Comparison of ENCODE assay signal across 12 cellular contexts in genomic region chr7:2321020-2321419, GRCh38. TPM values are rescaled to one million over a fixed set of nuclear protein-coding genes. Genes with fewer than 3 reads are reported as not detected.
DNase-seq lines count a peak whose midpoint lies in the region; ATAC-seq, FAIRE-seq and TF ChIP-seq lines count a peak whose summit lies in the region.
"Had no signal": no experiment of that assay in that cellular context is flagged by ENCODE, and none has a peak within 500 bp of the region (broad histone marks: within the 10 kb centered on the region; RNA-seq: fewer than 3 reads in every experiment).

No MANE protein-coding gene starts in this region.

- H3K36me3 ChIP-seq in HEK293 (ENCODE audit: control insufficient read depth in 2 of 2, insufficient read depth in 1 of 2, low read length in 2 of 2) (no peaks in the 10 kb centered on the region), adipocyte (ENCODE audit: control insufficient read depth, insufficient read depth, low read length, severe bottlenecking) (no peaks in the 10 kb centered on the region)
- H3K36me3 ChIP-seq: upper lobe of right lung had no signal

- no peaks in the 10 kb centered on the region for H3K27me3 ChIP-seq in adipocyte (replicated peaks; ENCODE audit: control insufficient read depth, insufficient read depth, low read length)
- H3K27me3 ChIP-seq: upper lobe of right lung had no signal

- no peak for TF ChIP-seq POLR2A in GM12891 (IDR thresholded peaks at IDR 0.05; ENCODE audit: low read depth, low read length)

- no peak overlapping the region for H3K4me3 ChIP-seq in HEK293 (ENCODE audit: low read depth, low read length)
- no peak overlapping the region for H3K4me3 ChIP-seq in adipocyte (ENCODE audit: low read length)
- H3K4me3 ChIP-seq: upper lobe of right lung had no signal

- POLR2A ChIA-PET in HEK293 (lab: Yijun Ruan, JAX): interaction anchor here (0.8 kb wide), 1 partner anchor 409 kb away, joined by 4 read pairs; no protein-coding TSS in a partner anchor

- no peak for FAIRE-seq in GM12891 (lab: Jason Lieb, UNC)
- FAIRE-seq in frontal cortex (lab: Jason Lieb, UNC): no peak

- H3K9me3 ChIP-seq in HEK293 (ENCODE audit: control insufficient read depth, insufficient read depth, low read depth, low read length) (no peaks in the 10 kb centered on the region), adipocyte (ENCODE audit: control insufficient read depth, low read length) (no peaks in the 10 kb centered on the region)
- H3K9me3 ChIP-seq: upper lobe of right lung had no signal

- ATAC-seq in HG03521 (IDR thresholded peaks at IDR 0.05; ENCODE audit: unreplicated experiment): no peak
- ATAC-seq: upper lobe of right lung had no signal

- no peak for DNase-seq in AG09319 (ENCODE audit: extremely low read depth, low read depth)
- no peak for DNase-seq in adipocyte (ENCODE audit: low read depth)
- DNase-seq in iPS-NIHi11 (ENCODE audit: low spot score): peak; percentile 30
- no peak for DNase-seq in mucosa of gallbladder (ENCODE audit: low spot score)
- DNase-seq in GM12891 (ENCODE audit: insufficient read length, low spot score): no peak
- no peak for DNase-seq in frontal cortex (ENCODE audit: low spot score in 2 of 2)
- DNase-seq: activated CD4-positive, alpha-beta memory T cell treated with anti-CD3 and anti-CD28 coated beads for 36 hours; MM.1S; NCI-H510A; upper lobe of right lung had no signal

- H3K4me1 ChIP-seq in HEK293 (ENCODE audit: control insufficient read depth, insufficient read depth, low read length) (no peaks in the 10 kb centered on the region), adipocyte (ENCODE audit: control insufficient read depth, insufficient read depth, low read length) (peaks cover 8% of the 10 kb centered on the region)
- H3K4me1 ChIP-seq: upper lobe of right lung had no signal

- peak overlapping the region; percentile 42 for H3K9ac ChIP-seq in adipocyte (ENCODE audit: low read length)

- TF ChIP-seq CTCF in AG09319 (IDR thresholded peaks at IDR 0.05; ENCODE audit: low read depth, low read length): peak; percentile 19
- 0 out of 2 replicates have a peak, but pooled peaks have one; percentile 11 for TF ChIP-seq CTCF in HEK293 (tag by site-specific recombination; IDR thresholded peaks at IDR 0.05)

- CTCF ChIA-PET in HEK293 (lab: Yijun Ruan, JAX): no interaction called here

- H3K27ac ChIP-seq in HEK293 (ENCODE audit: extremely low read depth, low read depth, low read length): no peak overlapping the region
- H3K27ac ChIP-seq: upper lobe of right lung had no signal

TF ChIP-seq in HEK293, 187 proteins besides CTCF, POLR2A, EP300 and RAD21:
- TF ChIP-seq ZNF510 (tag by site-specific recombination; IDR thresholded peaks at IDR 0.05; ENCODE audit: insufficient replicate concordance) (no peak), SCRT2 (tag by site-specific recombination; IDR thresholded peaks at IDR 0.05) (0 out of 2 replicates have a peak, but pooled peaks have one; percentile 24), SCRT1 (tag by site-specific recombination; IDR thresholded peaks at IDR 0.05; ENCODE audit: borderline replicate concordance) (0 out of 2 replicates have a peak, but pooled peaks have one; percentile 54), ZNF37A (tag by site-specific recombination; IDR thresholded peaks at IDR 0.05) (no peak), ZBTB7A (tag by site-specific recombination; IDR thresholded peaks at IDR 0.05; ENCODE audit: low read depth) (no peak), ZNF416 (tag by site-specific recombination; IDR thresholded peaks at IDR 0.05) (no peak), ELK4 (IDR thresholded peaks at IDR 0.05; ENCODE audit: borderline replicate concordance, low read depth, low read length) (no peak), RBAK (tag by site-specific recombination; IDR thresholded peaks at IDR 0.05) (no peak), ZNF391 (tag by site-specific recombination; IDR thresholded peaks at IDR 0.05; ENCODE audit: borderline replicate concordance, low read depth) (no peak), ZNF221 (tag by site-specific recombination; IDR thresholded peaks at IDR 0.05; ENCODE audit: borderline replicate concordance) (no peak), ZNF610 (tag by site-specific recombination; IDR thresholded peaks at IDR 0.05; ENCODE audit: borderline replicate concordance) (no peak), ZSCAN18 (tag by site-specific recombination; IDR thresholded peaks at IDR 0.05) (no peak), ZNF19 (tag by site-specific recombination; IDR thresholded peaks at IDR 0.05; ENCODE audit: low read depth) (no peak)

TF ChIP-seq in GM12891, 5 proteins besides CTCF, POLR2A, EP300 and RAD21:
- no peak for TF ChIP-seq PAX5 (IDR thresholded peaks at IDR 0.05; ENCODE audit: insufficient read depth, low read length, severe bottlenecking)
- TF ChIP-seq TAF1 (IDR thresholded peaks at IDR 0.05; ENCODE audit: low read depth, low read length): no peak
- no peak for TF ChIP-seq SPI1 (IDR thresholded peaks at IDR 0.05; ENCODE audit: low read depth, low read length)
- no peak for TF ChIP-seq POLR2AphosphoS5 (IDR thresholded peaks at IDR 0.05; ENCODE audit: low read depth, low read length)
- no peak for TF ChIP-seq POU2F2 (IDR thresholded peaks at IDR 0.05; ENCODE audit: low read depth, low read length)

RNA-seq across cellular contexts. Expression of gene SNX8, which starts 6.8 kb away (rescaled TPM):
- total RNA-seq in mucosa of gallbladder (20.5 TPM), frontal cortex (3.3 TPM)
- 89.1 TPM for polyA plus RNA-seq in GM12891 (2012; ENCODE audit: low read depth, missing spikeins)

RNA-seq across cellular contexts. Expression of gene EIF3B, which starts 33.6 kb away (rescaled TPM):
- total RNA-seq in mucosa of gallbladder: 94.7 TPM
- polyA plus RNA-seq in GM12891 (2012; ENCODE audit: low read depth, missing spikeins): 131 TPM
- 62.8 TPM for total RNA-seq in frontal cortex
